In genomic region chr17:50918933-50919296, GRCh38 we compare ENCODE assay signal across 9 cellular contexts. TPM values are rescaled to one million over a fixed set of nuclear protein-coding genes. Genes with fewer than 3 reads are reported as not detected.
DNase-seq lines count a peak whose midpoint lies in the region; ATAC-seq, FAIRE-seq and TF ChIP-seq lines count a peak whose summit lies in the region.
"Had no signal": no experiment of that assay in that cellular context is flagged by ENCODE, and none has a peak within 500 bp of the region (broad histone marks: within the 10 kb centered on the region; RNA-seq: fewer than 3 reads in every experiment).

No MANE protein-coding gene starts in this region.

- H3K27me3 ChIP-seq in rectal smooth muscle tissue (ENCODE audit: control insufficient read depth, insufficient read depth, low read length) = no peaks in the 10 kb centered on the region
- H3K27me3 ChIP-seq: cardiac muscle cell had no signal

- H3K4me1 ChIP-seq in rectal smooth muscle tissue (ENCODE audit: control insufficient read depth, insufficient read depth, low read length) = peaks cover 19% of the 10 kb centered on the region

- FAIRE-seq in GM12892 (lab: Jason Lieb, UNC) = no peak

- H3K27ac ChIP-seq in rectal smooth muscle tissue (ENCODE audit: low read depth, low read length) = peak overlapping the region; percentile 96

- H3K36me3 Mint-ChIP-seq in activated CD4-positive, alpha-beta T cell treated with anti-CD3 and anti-CD28 coated beads, Interleukin-2, amount 10 ng/mL, durations not matched to agents 24 days and 14 days (ENCODE audit: low read depth) = no peaks in the 10 kb centered on the region

- peak overlapping the region; percentile 77 for H3K4me3 Mint-ChIP-seq in activated CD4-positive, alpha-beta T cell treated with anti-CD3 and anti-CD28 coated beads, Interleukin-2, amount 10 ng/mL, durations not matched to agents 24 days and 14 days

- H3K27me3 Mint-ChIP-seq in activated CD4-positive, alpha-beta T cell treated with anti-CD3 and anti-CD28 coated beads, Interleukin-2, amount 10 ng/mL, durations not matched to agents 24 days and 14 days = no peaks in the 10 kb centered on the region

- peak; percentile 3 for ATAC-seq in esophagus mucosa
- ATAC-seq in GM21423 (IDR thresholded peaks at IDR 0.05; ENCODE audit: unreplicated experiment) = no peak

- peak overlapping the region; percentile 93 for H3K27ac Mint-ChIP-seq in activated CD4-positive, alpha-beta T cell treated with anti-CD3 and anti-CD28 coated beads, Interleukin-2, amount 10 ng/mL, durations not matched to agents 24 days and 14 days

- intact Hi-C loops in activated CD4-positive, alpha-beta T cell treated with anti-CD3 and anti-CD28 coated beads, Interleukin-2, amount 10 ng/mL, durations not matched to agents 24 days and 14 days (cut with micrococcal nuclease) = loop anchor here (1.0 to 2.0 kb wide), 2 partner anchors 26 to 53 kb away; partner anchors contain the start of gene TOB1

- no peaks in the 10 kb centered on the region for H3K36me3 ChIP-seq in rectal smooth muscle tissue (ENCODE audit: control insufficient read depth, insufficient read depth, low read length)
- H3K36me3 ChIP-seq: cardiac muscle cell had no signal

- no peaks in the 10 kb centered on the region for H3K9me3 Mint-ChIP-seq in activated CD4-positive, alpha-beta T cell treated with anti-CD3 and anti-CD28 coated beads, Interleukin-2, amount 10 ng/mL, durations not matched to agents 24 days and 14 days

- peak overlapping the region; percentile 1 for H3K4me3 ChIP-seq in rectal smooth muscle tissue (ENCODE audit: low read length)
- H3K4me3 ChIP-seq: cardiac muscle cell had no signal

- H3K9ac ChIP-seq in rectal smooth muscle tissue (ENCODE audit: low read length) = peak overlapping the region; percentile 12

- DNase-seq in COLO668 (lab: John Stamatoyannopoulos, UW; ENCODE audit: unreplicated experiment) (peak; percentile 1), GM12892 (ENCODE audit: insufficient read length) (no peak), NCI-H2029 treated with DMSO at 0.1 percent for 48 hours (lab: John Stamatoyannopoulos, UW) (no peak), GF-D8 (lab: John Stamatoyannopoulos, UW) (no peak)
- DNase-seq in activated CD4-positive, alpha-beta T cell treated with anti-CD3 and anti-CD28 coated beads, Interleukin-2, amount 10 ng/mL, durations not matched to agents 24 days and 14 days = peak; percentile 80

- H3K4me1 Mint-ChIP-seq in activated CD4-positive, alpha-beta T cell treated with anti-CD3 and anti-CD28 coated beads, Interleukin-2, amount 10 ng/mL, durations not matched to agents 24 days and 14 days = peaks cover 36% of the 10 kb centered on the region

- no peak for TF ChIP-seq POLR2A in GM12892 (IDR thresholded peaks at IDR 0.05; ENCODE audit: low read depth, low read length)

RNA-seq across cellular contexts. Expression of gene TOB1, which starts 52.8 kb away (rescaled TPM):
- 29.0 and 30.1 TPM in 2 replicates for total RNA-seq in activated CD4-positive, alpha-beta T cell treated with anti-CD3 and anti-CD28 coated beads, Interleukin-2, amount 10 ng/mL, durations not matched to agents 24 days and 14 days
- 60.8 TPM for total RNA-seq in esophagus mucosa
- 13.2 TPM for polyA plus RNA-seq in GM12892 (2012; ENCODE audit: missing spikeins)

Comparison
In these comparisons a context has a peak if more than half of its experiments do, and no peak if none do; other contexts are left out.
1. DNase-seq: peak in COLO668 (single experiment) and activated CD4-positive, alpha-beta T cell treated with anti-CD3 and anti-CD28 coated beads, Interleukin-2, amount 10 ng/mL, durations not matched to agents 24 days and 14 days (single experiment); none in GM12892 (single experiment), NCI-H2029 treated with DMSO at 0.1 percent for 48 hours (single experiment) and GF-D8 (single experiment).